1 cellular context compared by ENCODE assay signal in the genomic region with DNA sequence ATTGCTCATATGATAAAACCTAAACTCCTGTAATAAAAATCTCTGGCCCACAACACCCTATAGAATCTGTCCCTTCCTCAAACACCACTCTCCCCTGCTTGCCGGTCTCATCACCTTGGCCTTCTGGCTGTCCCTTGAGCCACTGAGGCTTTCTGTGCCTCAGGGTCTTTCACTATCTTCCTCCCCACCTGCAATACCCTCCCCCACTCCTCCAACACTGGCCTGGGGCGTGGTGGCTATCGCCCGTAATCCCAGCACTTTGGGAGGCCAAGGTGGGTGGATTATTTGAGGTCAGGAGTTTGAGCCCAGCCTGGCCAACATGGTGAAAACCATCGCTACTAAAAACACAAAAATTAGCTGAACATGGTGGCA.
TF ChIP-seq lines count a peak whose summit lies in the region.

No MANE protein-coding gene starts in this region.

TF ChIP-seq in GM12878, 131 proteins besides CTCF, POLR2A, EP300 and RAD21:
- TF ChIP-seq ZNF217 (IDR thresholded peaks at IDR 0.05) = no peak
- TF ChIP-seq KLF5 (IDR thresholded peaks at IDR 0.05; ENCODE audit: partially characterized antibody) = no peak
- no peak for TF ChIP-seq RUNX3 (IDR thresholded peaks at IDR 0.05; ENCODE audit: low read length)
- no peak for TF ChIP-seq FOXM1 (IDR thresholded peaks at IDR 0.05; ENCODE audit: low read depth, low read length)
- TF ChIP-seq CBFB (IDR thresholded peaks at IDR 0.05; ENCODE audit: low read depth) = no peak
- TF ChIP-seq ATF7 (IDR thresholded peaks at IDR 0.05; ENCODE audit: low read depth) = no peak
- no peak for TF ChIP-seq ASH2L (IDR thresholded peaks at IDR 0.05; ENCODE audit: borderline replicate concordance, low read depth)
- TF ChIP-seq SPI1 (IDR thresholded peaks at IDR 0.05; ENCODE audit: borderline replicate concordance, insufficient read depth, low read depth, low read length) = no peak
- no peak for TF ChIP-seq MXI1 (IDR thresholded peaks at IDR 0.05; ENCODE audit: low read depth, low read length)
- TF ChIP-seq MTA3 (IDR thresholded peaks at IDR 0.05; ENCODE audit: borderline replicate concordance, low read length) = no peak
- TF ChIP-seq, protein P1, sequence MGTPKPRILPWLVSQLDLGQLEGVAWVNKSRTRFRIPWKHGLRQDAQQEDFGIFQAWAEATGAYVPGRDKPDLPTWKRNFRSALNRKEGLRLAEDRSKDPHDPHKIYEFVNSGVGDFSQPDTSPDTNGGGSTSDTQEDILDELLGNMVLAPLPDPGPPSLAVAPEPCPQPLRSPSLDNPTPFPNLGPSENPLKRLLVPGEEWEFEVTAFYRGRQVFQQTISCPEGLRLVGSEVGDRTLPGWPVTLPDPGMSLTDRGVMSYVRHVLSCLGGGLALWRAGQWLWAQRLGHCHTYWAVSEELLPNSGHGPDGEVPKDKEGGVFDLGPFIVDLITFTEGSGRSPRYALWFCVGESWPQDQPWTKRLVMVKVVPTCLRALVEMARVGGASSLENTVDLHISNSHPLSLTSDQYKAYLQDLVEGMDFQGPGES (IDR thresholded peaks at IDR 0.05) = no peak
- TF ChIP-seq DPF2 (IDR thresholded peaks at IDR 0.05) = no peak
- TF ChIP-seq JUND (IDR thresholded peaks at IDR 0.05; ENCODE audit: low read depth, low read length) = no peak
- TF ChIP-seq, protein P2, sequence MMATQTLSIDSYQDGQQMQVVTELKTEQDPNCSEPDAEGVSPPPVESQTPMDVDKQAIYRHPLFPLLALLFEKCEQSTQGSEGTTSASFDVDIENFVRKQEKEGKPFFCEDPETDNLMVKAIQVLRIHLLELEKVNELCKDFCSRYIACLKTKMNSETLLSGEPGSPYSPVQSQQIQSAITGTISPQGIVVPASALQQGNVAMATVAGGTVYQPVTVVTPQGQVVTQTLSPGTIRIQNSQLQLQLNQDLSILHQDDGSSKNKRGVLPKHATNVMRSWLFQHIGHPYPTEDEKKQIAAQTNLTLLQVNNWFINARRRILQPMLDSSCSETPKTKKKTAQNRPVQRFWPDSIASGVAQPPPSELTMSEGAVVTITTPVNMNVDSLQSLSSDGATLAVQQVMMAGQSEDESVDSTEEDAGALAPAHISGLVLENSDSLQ (IDR thresholded peaks at IDR 0.05) = no peak
- no peak for TF ChIP-seq RAD51 (IDR thresholded peaks at IDR 0.05)
- no peak for TF ChIP-seq BHLHE40 (IDR thresholded peaks at IDR 0.05; ENCODE audit: borderline replicate concordance in 1 of 2, low read depth in 2 of 2, low read length in 1 of 2)
- no peak for TF ChIP-seq SIN3A (IDR thresholded peaks at IDR 0.05; ENCODE audit: low read depth, low read length)
